In genomic region chr14:95484296-95484695, GRCh38 we compare ENCODE assay signal across 1 cellular context.
TF ChIP-seq lines count a peak whose summit lies in the region.

No MANE protein-coding gene starts in this region.

TF ChIP-seq in IMR-90, 13 proteins besides CTCF, POLR2A, EP300 and RAD21:
- TF ChIP-seq FOS (IDR thresholded peaks at IDR 0.05; ENCODE audit: low read depth, low read length) (no peak), MXI1 (IDR thresholded peaks at IDR 0.05; ENCODE audit: borderline replicate concordance, low read depth, low read length) (no peak), CHD1 (IDR thresholded peaks at IDR 0.05; ENCODE audit: low read depth, low read length) (no peak)
